Comparison of ENCODE assay signal across 9 cellular contexts in the genomic region with DNA sequence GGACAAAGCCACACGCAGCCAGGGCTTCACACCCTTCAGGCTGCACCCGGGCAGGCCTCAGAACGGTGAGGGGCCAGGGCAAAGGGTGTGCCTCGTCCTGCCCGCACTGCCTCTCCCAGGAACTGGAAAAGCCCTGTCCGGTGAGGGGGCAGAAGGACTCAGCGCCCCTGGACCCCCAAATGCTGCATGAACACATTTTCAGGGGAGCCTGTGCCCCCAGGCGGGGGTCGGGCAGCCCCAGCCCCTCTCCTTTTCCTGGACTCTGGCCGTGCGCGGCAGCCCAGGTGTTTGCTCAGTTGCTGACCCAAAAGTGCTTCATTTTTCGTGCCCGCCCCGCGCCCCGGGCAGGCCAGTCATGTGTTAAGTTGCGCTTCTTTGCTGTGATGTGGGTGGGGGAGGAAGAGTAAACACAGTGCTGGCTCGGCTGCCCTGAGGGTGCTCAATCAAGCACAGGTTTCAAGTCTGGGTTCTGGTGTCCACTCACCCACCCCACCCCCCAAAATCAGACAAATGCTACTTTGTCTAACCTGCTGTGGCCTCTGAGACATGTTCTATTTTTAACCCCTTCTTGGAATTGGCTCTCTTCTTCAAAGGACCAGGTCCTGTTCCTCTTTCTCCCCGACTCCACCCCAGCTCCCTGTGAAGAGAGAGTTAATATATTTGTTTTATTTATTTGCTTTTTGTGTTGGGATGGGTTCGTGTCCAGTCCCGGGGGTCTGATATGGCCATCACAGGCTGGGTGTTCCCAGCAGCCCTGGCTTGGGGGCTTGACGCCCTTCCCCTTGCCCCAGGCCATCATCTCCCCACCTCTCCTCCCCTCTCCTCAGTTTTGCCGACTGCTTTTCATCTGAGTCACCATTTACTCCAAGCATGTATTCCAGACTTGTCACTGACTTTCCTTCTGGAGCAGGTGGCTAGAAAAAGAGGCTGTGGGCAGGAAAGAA. TPM values are rescaled to one million over a fixed set of nuclear protein-coding genes. Genes with fewer than 3 reads are reported as not detected.
DNase-seq lines count a peak whose midpoint lies in the region; ATAC-seq, FAIRE-seq and TF ChIP-seq lines count a peak whose summit lies in the region.
"Had no signal": no experiment of that assay in that cellular context is flagged by ENCODE, and none has a peak within 500 bp of the region (broad histone marks: within the 10 kb centered on the region; RNA-seq: fewer than 3 reads in every experiment).

No MANE protein-coding gene starts in this region.

- no peaks in the 10 kb centered on the region for H3K9me3 ChIP-seq in kidney (ENCODE audit: control insufficient read depth in 1 of 2, low read length in 2 of 2)

- no peaks in the 10 kb centered on the region for H3K36me3 ChIP-seq in kidney (ENCODE audit: control insufficient read depth in 1 of 2, insufficient read depth in 2 of 2, low read length in 2 of 2)

- peaks cover 16% of the 10 kb centered on the region for H3K36me3 Mint-ChIP-seq in WTC11

- H3K9ac ChIP-seq in kidney (ENCODE audit: low read length in 2 of 2): peak overlapping the region in 1 of 2 donors; percentile 23

- POLR2A ChIA-PET in WTC11 (lab: Charles Lee): no interaction called here

- ATAC-seq in WTC11 (no peak), HG03108 (IDR thresholded peaks at IDR 0.05; ENCODE audit: unreplicated experiment) (no peak), GM19397 (IDR thresholded peaks at IDR 0.05; ENCODE audit: unreplicated experiment) (no peak)

- peak overlapping the region; percentile 4 to 57 for H3K27ac ChIP-seq in kidney (ENCODE audit: low read depth in 2 of 2, low read length in 2 of 2)

- no peak overlapping the region for H3K4me3 ChIP-seq in kidney (ENCODE audit: low read length in 2 of 2)

- peaks cover 9 to 24% of the 10 kb centered on the region in 2 donors for H3K4me1 ChIP-seq in kidney (ENCODE audit: control insufficient read depth in 1 of 2, insufficient read depth in 1 of 2, low read depth in 1 of 2, low read length in 2 of 2)

- CTCF ChIA-PET in WTC11 (lab: Charles Lee): interaction anchor here (4.0 kb wide), 1 partner anchor 124 kb away, joined by 68 read pairs; the partner anchor contains the start of gene SORT1

- H3K4me1 Mint-ChIP-seq in WTC11: peaks cover 26% of the 10 kb centered on the region

- peak; percentile 50 for DNase-seq in NCI-H748 (lab: John Stamatoyannopoulos, UW; ENCODE audit: unreplicated experiment)
- DNase-seq in NCI-H748 treated with DMSO at 0.1 percent for 48 hours (lab: John Stamatoyannopoulos, UW): no peak
- no peak for DNase-seq in WTC11 (ENCODE audit: low spot score)
- peak; percentile 93 for DNase-seq in kidney
- peak; percentile 88 for DNase-seq in ureter (ENCODE audit: low spot score)
- DNase-seq in NOMO-1 (lab: John Stamatoyannopoulos, UW; ENCODE audit: unreplicated experiment in 2 of 2): no peak

- no peak for FAIRE-seq in kidney (lab: Jason Lieb, UNC)

- H3K27me3 Mint-ChIP-seq in WTC11 (ENCODE audit: low read depth): no peaks in the 10 kb centered on the region; the same call in 1 of the 2 replicates

- H3K27ac Mint-ChIP-seq in WTC11: peak overlapping the region; percentile 76
- H3K27ac Mint-ChIP-seq: activated T-helper 2 cell treated with anti-CD3 and anti-CD28 coated beads, Interferon-gamma antibody, Interleukin-2, Interleukin-4, amounts not matched to agents 10 μg/mL and 5 μg/mL and 100 μg/mL, durations not matched to agents 14 hours and 24 hours and 36 hours had no signal

- no peak for TF ChIP-seq CTCF in WTC11 (IDR thresholded peaks at IDR 0.05)
- no peak for TF ChIP-seq CTCF in kidney (IDR thresholded peaks at IDR 0.05; ENCODE audit: borderline replicate concordance, extremely low read depth, insufficient read depth)

- H3K9me3 Mint-ChIP-seq in WTC11: no peaks in the 10 kb centered on the region
- H3K9me3 Mint-ChIP-seq: activated T-helper 2 cell treated with anti-CD3 and anti-CD28 coated beads, Interferon-gamma antibody, Interleukin-2, Interleukin-4, amounts not matched to agents 10 μg/mL and 5 μg/mL and 100 μg/mL, durations not matched to agents 14 hours and 24 hours and 36 hours had no signal

- H3K4me3 Mint-ChIP-seq in WTC11: no peak overlapping the region

- intact Hi-C loops in kidney (cut with DNase I): loop anchor here (10.0 kb wide), 1 partner anchor 130 kb away; no protein-coding TSS in a partner anchor

TF ChIP-seq in WTC11, 78 proteins besides CTCF, POLR2A, EP300 and RAD21:
- TF ChIP-seq GABPB1 (CRISPR knock-in tag; IDR thresholded peaks at IDR 0.05): peak; percentile 29; the same call in 1 of the 2 replicates
- no peak for TF ChIP-seq SMAD4 (CRISPR knock-in tag; IDR thresholded peaks at IDR 0.05)

RNA-seq across cellular contexts. Expression of gene PSRC1, which starts 8.1 kb away (rescaled TPM):
- total RNA-seq in WTC11 (2021) (56.9 to 68.4 TPM (median 64.1 TPM) in 3 replicates), kidney (4.2 TPM), ureter (3.1 TPM)
- polyA plus RNA-seq in kidney (ENCODE audit: insufficient read depth, low read depth, low replicate concordance): 3.5 TPM

RNA-seq across cellular contexts. Expression of gene CELSR2, which starts 25.5 kb away (rescaled TPM):
- total RNA-seq in WTC11 (2021) (26.8 to 31.3 TPM (median 28.2 TPM) in 3 replicates), kidney (65.6 TPM), ureter (19.2 TPM)
- polyA plus RNA-seq in kidney (ENCODE audit: insufficient read depth, low read depth, low replicate concordance): 10.6 TPM

RNA-seq across cellular contexts. Expression of gene MYBPHL, which starts 32.0 kb away (rescaled TPM):
- total RNA-seq in WTC11 (2021) (0.23 to 1.2 TPM (median 0.94 TPM) in 3 replicates), kidney (0.19 TPM), ureter (not detected)
- not detected for polyA plus RNA-seq in kidney (ENCODE audit: insufficient read depth, low read depth, low replicate concordance)
- total RNA-seq: activated T-helper 2 cell treated with anti-CD3 and anti-CD28 coated beads, Interferon-gamma antibody, Interleukin-2, Interleukin-4, amounts not matched to agents 10 μg/mL and 5 μg/mL and 100 μg/mL, durations not matched to agents 14 hours and 24 hours and 36 hours had no signal

Comparison
In these comparisons a context has a peak if more than half of its experiments do, and no peak if none do; other contexts are left out.
1. DNase-seq: peak in NCI-H748 (single experiment), kidney (single experiment) and ureter (single experiment); none in NCI-H748 treated with DMSO at 0.1 percent for 48 hours (single experiment), WTC11 (single experiment) and NOMO-1 (0 of 2).
2. RNA of gene PSRC1, which starts 8.1 kb away (total RNA-seq): 56.9 to 68.4 TPM in WTC11; 4.2 TPM in kidney (single experiment) and 3.1 TPM in ureter (single experiment); every median in the first group is over 10 times any median in the second.